9 cellular contexts compared by ENCODE assay signal in genomic region chr12:108724054-108724889, GRCh38. TPM values are rescaled to one million over a fixed set of nuclear protein-coding genes. Genes with fewer than 3 reads are reported as not detected.
A peak's percentile ranks its signal among the peaks of the same experiment; 100 is the strongest.
DNase-seq lines count a peak whose midpoint lies in the region; ATAC-seq, FAIRE-seq and TF ChIP-seq lines count a peak whose summit lies in the region.
"Had no signal": no experiment of that assay in that cellular context is flagged by ENCODE, and none has a peak within 500 bp of the region (broad histone marks: within the 10 kb centered on the region; RNA-seq: fewer than 3 reads in every experiment).

No MANE protein-coding gene starts in this region.

- H3K79me1 ChIP-seq in neuronal stem cell (ENCODE audit: low read depth, low read length), result no peaks in the 10 kb centered on the region

- H3K4me2 ChIP-seq in HCT116 (ENCODE audit: low read length) (peak overlapping the region; percentile 40), skeletal muscle satellite cell (ENCODE audit: low read length) (peak overlapping the region; percentile 61), neuronal stem cell (ENCODE audit: insufficient read depth, low read length, poor library complexity, severe bottlenecking) (no peak overlapping the region)

- TF ChIP-seq POLR2A in HCT116 (IDR thresholded peaks at IDR 0.05; ENCODE audit: borderline replicate concordance, extremely low read depth, insufficient read depth, insufficient read length), result no peak

- no peak overlapping the region for H3K18ac ChIP-seq in neuronal stem cell (ENCODE audit: low read length)

- H4K20me1 ChIP-seq in HCT116 (ENCODE audit: insufficient read depth), result peaks cover 4% of the 10 kb centered on the region; the same call in 1 of the 2 replicates

- no peaks in the 10 kb centered on the region for H3K27me3 ChIP-seq in HCT116 (ENCODE audit: insufficient read depth, low read length)
- no peaks in the 10 kb centered on the region for H3K27me3 ChIP-seq in skeletal muscle satellite cell (ENCODE audit: control insufficient read depth, insufficient read depth, low read length)
- H3K27me3 ChIP-seq in neuronal stem cell (ENCODE audit: control insufficient read depth in 3 of 3, insufficient read depth in 3 of 3, low read depth in 1 of 3, low read length in 3 of 3), result no peaks in the 10 kb centered on the region

- POLR2A ChIA-PET in HCT116 (lab: Charles Lee), result no interaction called here

- ATAC-seq in HCT116, result peak; percentile 55; the same call in 1 of the 2 replicates
- no peak for ATAC-seq in GM18517 (IDR thresholded peaks at IDR 0.05; ENCODE audit: unreplicated experiment)

- WGBS in neuronal stem cell (ENCODE audit: extremely low coverage in 2 of 2, insufficient read length in 2 of 2, insufficient replicate concordance in 1 of 2), 2 donors, result no CpG with 5 or more reads among the region's 3 CpGs

- TF ChIP-seq CTCF in HCT116 (IDR thresholded peaks at IDR 0.05 in 2 of 3, conservative IDR thresholded peaks at IDR 0.05 in 1 of 3; ENCODE audit: borderline replicate concordance in 1 of 3, insufficient read depth in 1 of 3, low read depth in 2 of 3, low read length in 2 of 3), result no peak
- no peak for TF ChIP-seq CTCF in fibroblast of villous mesenchyme (IDR thresholded peaks at IDR 0.05; ENCODE audit: insufficient read depth, low read depth, low read length)
- no peak for TF ChIP-seq CTCF in D721Med (IDR thresholded peaks at IDR 0.05; ENCODE audit: insufficient read depth, missing control alignments)

- H3K9me2 ChIP-seq in HCT116 (ENCODE audit: insufficient read depth), result no peaks in the 10 kb centered on the region

- H4K91ac ChIP-seq in neuronal stem cell (ENCODE audit: low read depth, low read length, poor library complexity), result no peak overlapping the region

- no peak overlapping the region for H3K4ac ChIP-seq in neuronal stem cell (ENCODE audit: low read length)

- no peak overlapping the region for H2BK5ac ChIP-seq in neuronal stem cell (ENCODE audit: low read length)

- H3K9ac ChIP-seq in HCT116 (ENCODE audit: low read length) (0 out of 2 replicates have a peak overlapping the region, but pooled peaks have one; percentile 6), skeletal muscle satellite cell (ENCODE audit: low read depth, low read length) (peak overlapping the region; percentile 80), neuronal stem cell (ENCODE audit: low read depth, low read length, poor library complexity) (no peak overlapping the region)

- H3K4me1 ChIP-seq in HCT116 (ENCODE audit: control insufficient read depth in 1 of 2, insufficient read depth in 2 of 2, low read length in 2 of 2), result peaks cover 11 to 56% of the 10 kb centered on the region in 2 experiments; a peak in 3 of 4 replicates
- peaks cover 82% of the 10 kb centered on the region for H3K4me1 ChIP-seq in skeletal muscle satellite cell (ENCODE audit: control insufficient read depth, insufficient read depth, low read length)
- peaks cover 6 to 16% of the 10 kb centered on the region in 2 donors for H3K4me1 ChIP-seq in neuronal stem cell (ENCODE audit: control insufficient read depth in 2 of 2, insufficient read depth in 1 of 2, low read depth in 1 of 2, low read length in 2 of 2)

- no peak for DNase-seq in HCT116 (ENCODE audit: low read depth, low spot score)
- DNase-seq in RPMI7951 (ENCODE audit: low read depth), result peak; percentile 58
- DNase-seq in fibroblast of villous mesenchyme (ENCODE audit: low read depth), result peak; percentile 63
- DNase-seq in NCI-H1930 (lab: John Stamatoyannopoulos, UW), result no peak
- DNase-seq in D721Med (ENCODE audit: insufficient read length, low spot score), result no peak
- no peak for DNase-seq in neuronal stem cell (ENCODE audit: low spot score)
- DNase-seq: activated CD8-positive, alpha-beta memory T cell treated with anti-CD3 and anti-CD28 coated beads, Interleukin-2, amount 50 U/mL, for 4 hours had no signal

- H2AFZ ChIP-seq in HCT116 (ENCODE audit: low read depth, low read length, poor library complexity, severe bottlenecking) (no peak overlapping the region), neuronal stem cell (ENCODE audit: low read length) (no peak overlapping the region)

- no peak overlapping the region for H2BK12ac ChIP-seq in neuronal stem cell (ENCODE audit: low read length)

- H3K79me2 ChIP-seq in HCT116 (ENCODE audit: insufficient read depth, low read length), result peaks cover 96% of the 10 kb centered on the region

- no peak overlapping the region for H2BK15ac ChIP-seq in neuronal stem cell (ENCODE audit: low read length)

- no TSS peak for BruUV-seq in HCT116 (replicated peaks; lab: Mats Ljungman, UMichigan)

- H3K36me3 ChIP-seq in HCT116 (ENCODE audit: control insufficient read depth in 1 of 2, insufficient read depth in 2 of 2, low read length in 2 of 2) (no peaks in the 10 kb centered on the region), skeletal muscle satellite cell (ENCODE audit: insufficient read depth, low read length) (peaks cover 14% of the 10 kb centered on the region), neuronal stem cell (replicated peaks in 1 of 2; ENCODE audit: control insufficient read depth in 2 of 2, insufficient read depth in 2 of 2, low read length in 2 of 2) (peaks cover 0 to 37% of the 10 kb centered on the region in 2 donors)

- TF ChIP-seq RAD21 in HCT116 (IDR thresholded peaks at IDR 0.05; ENCODE audit: low read depth), result no peak

- H3K4me3 ChIP-seq in HCT116 (replicated peaks in 1 of 2; ENCODE audit: low read depth in 1 of 2, low read length in 2 of 2) (no peak overlapping the region), fibroblast of villous mesenchyme (ENCODE audit: low read depth, low read length) (no peak overlapping the region), skeletal muscle satellite cell (ENCODE audit: low read length) (peak overlapping the region; percentile 51), neuronal stem cell (ENCODE audit: low read length in 2 of 2) (no peak overlapping the region)

- no peak overlapping the region for H2AK5ac ChIP-seq in neuronal stem cell (ENCODE audit: low read depth, low read length)

- no peak overlapping the region for H4K8ac ChIP-seq in neuronal stem cell (ENCODE audit: low read depth, low read length)

- no peak overlapping the region for H3K14ac ChIP-seq in neuronal stem cell (ENCODE audit: low read length)

- no peak overlapping the region for H2BK120ac ChIP-seq in neuronal stem cell (ENCODE audit: low read depth, low read length)

- FAIRE-seq in D721Med (lab: Jason Lieb, UNC), result no peak

- H3K9me3 ChIP-seq in HCT116 (ENCODE audit: control insufficient read depth in 1 of 2, insufficient read depth in 1 of 2, low read depth in 1 of 2, low read length in 2 of 2), result no peaks in the 10 kb centered on the region
- H3K9me3 ChIP-seq in skeletal muscle satellite cell (replicated peaks; ENCODE audit: low read length), result no peaks in the 10 kb centered on the region
- H3K9me3 ChIP-seq in neuronal stem cell (replicated peaks in 1 of 2; ENCODE audit: control insufficient read depth in 2 of 2, insufficient read depth in 1 of 2, low read depth in 1 of 2, low read length in 2 of 2), result peaks cover 0 to 3% of the 10 kb centered on the region in 2 donors

- intact Hi-C loops in HCT116 (cut with micrococcal nuclease), result no loop called here

- CTCF ChIA-PET in HCT116 (lab: Charles Lee), result no interaction called here

- H3K27ac ChIP-seq in HCT116 (ENCODE audit: low read depth, low read length), result no peak overlapping the region
- H3K27ac ChIP-seq in neuronal stem cell (replicated peaks; ENCODE audit: low read length), result no peak overlapping the region

- RAD21 ChIA-PET in HCT116 (lab: Charles Lee; ENCODE audit: low non-redundant PET in 1 of 2, low total read pairs in 2 of 2, uncharacterized antibody in 2 of 2, unreplicated experiment in 2 of 2), result interaction anchor here in 1 of 2 experiments (0.6 kb wide), 1 partner anchor 60 kb away, joined by 3 read pairs; no protein-coding TSS in a partner anchor

- no peak overlapping the region for H3K23ac ChIP-seq in neuronal stem cell (ENCODE audit: low read depth, low read length, poor library complexity)

TF ChIP-seq in HCT116, 20 proteins besides CTCF, POLR2A, EP300 and RAD21 (continues in another document):
- TF ChIP-seq ATF3 (IDR thresholded peaks at IDR 0.05) (no peak), SP1 (IDR thresholded peaks at IDR 0.05; ENCODE audit: low read depth) (no peak), FOSL1 (IDR thresholded peaks at IDR 0.05; ENCODE audit: low read depth) (no peak), ZNF274 (IDR thresholded peaks at IDR 0.05; ENCODE audit: low read depth, low read length) (no peak), EZH2 (IDR thresholded peaks at IDR 0.05) (no peak), ZBTB33 (IDR thresholded peaks at IDR 0.05; ENCODE audit: extremely low read depth, insufficient replicate concordance, low read length) (no peak), MAX (IDR thresholded peaks at IDR 0.05) (no peak)

RNA-seq across cellular contexts. Expression of gene CORO1C, which starts 7.0 kb away (rescaled TPM):
- total RNA-seq in HCT116 (2021; ENCODE audit: unreplicated experiment) (138 TPM), fibroblast of villous mesenchyme (433 and 457 TPM in 2 replicates)
- 89.8 and 96.1 TPM in 2 replicates for polyA plus RNA-seq in HCT116 (2012)
- total RNA-seq in RPMI7951 (2014; rRNA removed; shearing (Covaris generic)), result 84.3 and 91.2 TPM in 2 replicates
- 282 and 318 TPM in 2 replicates for total RNA-seq in skeletal muscle satellite cell (2012; rRNA removed)
- polyA plus RNA-seq in neuronal stem cell (2013, experiment 1 of 2), result 120 TPM
- 118 TPM for polyA plus RNA-seq in neuronal stem cell (2013, experiment 2 of 2)

Comparison
In these comparisons a context has a peak if more than half of its experiments do, and no peak if none do; other contexts are left out.
1. DNase-seq: peak in RPMI7951 (single experiment) and fibroblast of villous mesenchyme (single experiment); none in HCT116 (single experiment), NCI-H1930 (0 of 2), D721Med (single experiment) and neuronal stem cell (single experiment).